Comparison of ENCODE assay signal across 24 cellular contexts in genomic region chr5:173311818-173312585, GRCh38. TPM values are rescaled to one million over a fixed set of nuclear protein-coding genes. Genes with fewer than 3 reads are reported as not detected.
DNase-seq lines count a peak whose midpoint lies in the region; ATAC-seq, FAIRE-seq and TF ChIP-seq lines count a peak whose summit lies in the region.
"Had no signal": no experiment of that assay in that cellular context is flagged by ENCODE, and none has a peak within 500 bp of the region (broad histone marks: within the 10 kb centered on the region; RNA-seq: fewer than 3 reads in every experiment).

No MANE protein-coding gene starts in this region.

- H3K4me3 Mint-ChIP-seq in osteocyte (ENCODE audit: unreplicated experiment): no peak overlapping the region
- H3K4me3 Mint-ChIP-seq: CD8-positive, alpha-beta T cell had no signal

- H2AFZ ChIP-seq in HepG2 (ENCODE audit: low read length): no peak overlapping the region

- DNase-seq in HepG2 (ENCODE audit: low spot score) (no peak), right lobe of liver (no peak), mesenteric fat pad (ENCODE audit: low spot score) (peak; percentile 51), osteocyte (ENCODE audit: extremely low spot score, unreplicated experiment) (no peak), right cardiac atrium (no peak), NCI-H1105 (lab: John Stamatoyannopoulos, UW) (no peak)
- DNase-seq: ACHN; CD8-positive, alpha-beta T cell; NCI-H1092; NCI-H146; NCI-H2029 treated with DMSO at 0.1 percent for 48 hours; NCI-H226; NCI-H524; NCI-H774; NK-92 treated with Interleukin-12 subunit alpha and Interleukin-12 subunit beta, amount 100 ng/mL, for 24 hours; SIG-M5 had no signal

- CTCF ChIA-PET in HepG2 (lab: Yijun Ruan, JAX; ENCODE audit: low intra/inter-chr PET ratio, low total read pairs): no interaction called here

- no peaks in the 10 kb centered on the region for H3K9me3 Mint-ChIP-seq in osteocyte (ENCODE audit: unreplicated experiment)

- intact Hi-C loops in HepG2 (cut with micrococcal nuclease; ENCODE audit: unreplicated experiment): no loop called here
- intact Hi-C loops in right lobe of liver (cut with DNase I): no loop called here
- intact Hi-C loops in right cardiac atrium (cut with DNase I): no loop called here

- no peak overlapping the region for H3K9ac ChIP-seq in HepG2 (ENCODE audit: insufficient read depth, low read depth, low read length)

- H3K36me3 ChIP-seq in HepG2 (replicated peaks in 1 of 2; ENCODE audit: control insufficient read depth in 1 of 2, insufficient read depth in 2 of 2, low read length in 2 of 2) (peaks cover 0 to 9% of the 10 kb centered on the region in 2 experiments; a peak in 3 of 5 replicates), right lobe of liver (no peaks in the 10 kb centered on the region)

- no peaks in the 10 kb centered on the region for H3K9me3 ChIP-seq in HepG2 (ENCODE audit: low read length)
- no peaks in the 10 kb centered on the region for H3K9me3 ChIP-seq in right lobe of liver
- no peaks in the 10 kb centered on the region for H3K9me3 ChIP-seq in right cardiac atrium (ENCODE audit: control insufficient read depth, low read length)

- H3K79me2 ChIP-seq in HepG2 (ENCODE audit: insufficient read depth, low read length): no peaks in the 10 kb centered on the region

- ATAC-seq in HepG2 (no peak), right lobe of liver (no peak), GM18517 (IDR thresholded peaks at IDR 0.05; ENCODE audit: unreplicated experiment) (no peak), right cardiac atrium (no peak), HG03457 (IDR thresholded peaks at IDR 0.05; ENCODE audit: unreplicated experiment) (no peak)
- ATAC-seq: CD8-positive, alpha-beta T cell; Panc1 had no signal

- TF ChIP-seq RAD21 in HepG2 (CRISPR knock-in tag; IDR thresholded peaks at IDR 0.05): no peak

- no peaks in the 10 kb centered on the region for H3K27me3 Mint-ChIP-seq in osteocyte (ENCODE audit: unreplicated experiment)

- no peak for TF ChIP-seq POLR2A in HepG2 (IDR thresholded peaks at IDR 0.05; ENCODE audit: insufficient read depth in 1 of 2, low read depth in 2 of 2, low read length in 2 of 2)
- no peak for TF ChIP-seq POLR2A in right lobe of liver (IDR thresholded peaks at IDR 0.05)

- H3K27ac ChIP-seq in HepG2 (ENCODE audit: extremely low read length, insufficient read depth, low read length): no peak overlapping the region
- no peak overlapping the region for H3K27ac ChIP-seq in right lobe of liver
- no peak overlapping the region for H3K27ac ChIP-seq in right cardiac atrium (ENCODE audit: low read length)
- H3K27ac ChIP-seq: 22Rv1 had no signal

- H3K4me3 ChIP-seq in HepG2 (replicated peaks in 1 of 3; ENCODE audit: insufficient read depth in 1 of 3, low read depth in 2 of 3, low read length in 3 of 3) (no peak overlapping the region), right lobe of liver (no peak overlapping the region), right cardiac atrium (ENCODE audit: low read length) (no peak overlapping the region)

- H3K4me1 ChIP-seq in HepG2 (ENCODE audit: insufficient read depth, low read length): peaks cover 34% of the 10 kb centered on the region
- no peaks in the 10 kb centered on the region for H3K4me1 ChIP-seq in right lobe of liver
- H3K4me1 ChIP-seq in right cardiac atrium (ENCODE audit: control insufficient read depth, insufficient read depth, low read length): peaks cover 17% of the 10 kb centered on the region

- POLR2A ChIA-PET in HepG2 (lab: Yijun Ruan, JAX): interaction anchor here (1.4 to 3.2 kb wide), 4 partner anchors 8 to 18 kb away, joined by 4 to 20 read pairs (median 6); partner anchors contain the start of gene STC2

- no peak for FAIRE-seq in HepG2 (lab: Jason Lieb, UNC)
- FAIRE-seq: G401.6, GM18507, GM19239, H1 had no signal

- peak overlapping the region; percentile 88 for H3K27ac Mint-ChIP-seq in osteocyte (ENCODE audit: unreplicated experiment)
- H3K27ac Mint-ChIP-seq: CD8-positive, alpha-beta T cell had no signal

- peaks cover 10% of the 10 kb centered on the region for H3K36me3 Mint-ChIP-seq in osteocyte (ENCODE audit: unreplicated experiment)
- H3K36me3 Mint-ChIP-seq: CD8-positive, alpha-beta T cell had no signal

- no peak overlapping the region for H3K4me2 ChIP-seq in HepG2 (ENCODE audit: low read depth, low read length)

- TF ChIP-seq EP300 in HepG2 (IDR thresholded peaks at IDR 0.05; ENCODE audit: low read depth in 2 of 2, low read length in 2 of 2) (no peak), HepG2 (CRISPR knock-in tag; IDR thresholded peaks at IDR 0.05; ENCODE audit: borderline replicate concordance) (no peak)

- WGBS in HepG2 (ENCODE audit: low lambda C conversion rate): 98% methylated on average over 9 of the region's 9 CpGs
- WGBS in right lobe of liver (ENCODE audit: insufficient coverage, low coverage, low lambda C conversion rate, missing lambda C conversion rate): 48% methylated on average over 3 of the region's 9 CpGs
- WGBS in right cardiac atrium: 94% methylated on average over 9 of the region's 9 CpGs

- peaks cover 69% of the 10 kb centered on the region for H3K4me1 Mint-ChIP-seq in osteocyte (ENCODE audit: unreplicated experiment)

- H3K27me3 ChIP-seq in HepG2 (ENCODE audit: control insufficient read depth in 1 of 2, insufficient read depth in 2 of 2, low read length in 2 of 2): no peaks in the 10 kb centered on the region
- H3K27me3 ChIP-seq in right lobe of liver: no peaks in the 10 kb centered on the region
- H3K27me3 ChIP-seq in right cardiac atrium (ENCODE audit: control insufficient read depth, insufficient read depth): no peaks in the 10 kb centered on the region

- peaks cover 6% of the 10 kb centered on the region for H4K20me1 ChIP-seq in HepG2 (ENCODE audit: insufficient read depth, low read length)

- no TSS peak for BruUV-seq in HepG2 (replicated peaks; lab: Mats Ljungman, UMichigan)

- in situ Hi-C loops in HepG2 (cut with HindIII; ENCODE audit: extremely low pct_ligation_motif_present, low pct_unique_long_range_greater_than_20kb): no loop called here

- TF ChIP-seq CTCF in HepG2 (CRISPR knock-in tag; IDR thresholded peaks at IDR 0.05): no peak
- TF ChIP-seq CTCF in right lobe of liver (IDR thresholded peaks at IDR 0.05): no peak
- TF ChIP-seq CTCF in osteocyte (IDR thresholded peaks at IDR 0.05): no peak

TF ChIP-seq in HepG2, 621 proteins besides CTCF, POLR2A, EP300 and RAD21:
- TF ChIP-seq ZNF24 (IDR thresholded peaks at IDR 0.05) (peak; percentile 83), REL (CRISPR knock-in tag; conservative IDR thresholded peaks at IDR 0.05) (no peak)

RNA-seq across cellular contexts. Expression of gene STC2, which starts 16.2 kb away (rescaled TPM):
- total RNA-seq in HepG2 (2016; rRNA removed; fragmentation: Illumina TruSeq; extraction: Trizol) (10.7 and 27.1 TPM in 2 replicates), right lobe of liver (10 to 100 TPM in 1 of 6 experiments, 1 to 10 TPM in 2, under 1 TPM in 1, not detected in 2; 0.20 to 18.8 (median 3.4) TPM), mesenteric fat pad (15.5 TPM), osteocyte (334 and 341 TPM in 2 replicates), right cardiac atrium (10 to 100 TPM in 3 of 4 donors, 1 to 10 TPM in 1; 9.4 to 13.0 (median 11.6) TPM)
- 2.6 and 3.3 TPM in 2 replicates for total RNA-seq in HepG2 (2016; cell fraction: cytosol; rRNA removed; fragmentation: Illumina TruSeq; extraction: Trizol; ENCODE audit: low read depth)
- 7.9 and 28.0 TPM in 2 replicates for total RNA-seq in HepG2 (2016; cell fraction: insoluble cytoplasmic fraction; rRNA removed; fragmentation: Illumina TruSeq; extraction: Trizol)
- 6.2 and 6.4 TPM in 2 replicates for total RNA-seq in HepG2 (2016; cell fraction: membrane; rRNA removed; fragmentation: Illumina TruSeq; extraction: Trizol)
- 33.8 and 37.3 TPM in 2 replicates for total RNA-seq in HepG2 (2016; cell fraction: nucleus; rRNA removed; fragmentation: Illumina TruSeq; extraction: Trizol)
- polyA plus RNA-seq in HepG2 (2011; rRNA removed) (69.2 and 94.0 TPM in 2 replicates), right cardiac atrium (11.7 TPM)
- 102 and 149 TPM in 2 replicates for polyA plus RNA-seq in HepG2 (2011; cell fraction: cytosol; rRNA removed)
- 198 and 199 TPM in 2 replicates for polyA plus RNA-seq in HepG2 (2011; cell fraction: nucleus; rRNA removed)
- polyA plus RNA-seq in HepG2 (2012): 94.1 and 190 TPM in 2 replicates
- polyA plus RNA-seq in HepG2 (2016; cell fraction: cytosol; fragmentation: Illumina TruSeq; extraction: Trizol; ENCODE audit: low read depth): 2.2 TPM in 2 replicates
- 8.5 and 9.7 TPM in 2 replicates for polyA plus RNA-seq in HepG2 (2016; cell fraction: insoluble cytoplasmic fraction; fragmentation: Illumina TruSeq; extraction: Trizol; ENCODE audit: low read depth)
- polyA plus RNA-seq in HepG2 (2016; cell fraction: membrane; fragmentation: Illumina TruSeq; extraction: Trizol; ENCODE audit: low read depth): 3.9 and 4.3 TPM in 2 replicates
- polyA plus RNA-seq in HepG2 (2016; cell fraction: nucleus; fragmentation: Illumina TruSeq; extraction: Trizol; ENCODE audit: insufficient read depth, low read depth): 51.5 and 52.5 TPM in 2 replicates
- polyA minus RNA-seq in HepG2 (2011; rRNA and poly(A)+ RNA removed; ENCODE audit: low replicate concordance): 19.1 and 61.4 TPM in 2 replicates
- polyA minus RNA-seq in HepG2 (2011; cell fraction: cytosol; rRNA and poly(A)+ RNA removed): 90.7 and 104 TPM in 2 replicates
- polyA minus RNA-seq in HepG2 (2011; cell fraction: nucleus; rRNA and poly(A)+ RNA removed): 135 and 186 TPM in 2 replicates
- total RNA-seq: CD8-positive, alpha-beta T cell had no signal
